ENCODE assay signal across 8 cellular contexts in the genomic region with DNA sequence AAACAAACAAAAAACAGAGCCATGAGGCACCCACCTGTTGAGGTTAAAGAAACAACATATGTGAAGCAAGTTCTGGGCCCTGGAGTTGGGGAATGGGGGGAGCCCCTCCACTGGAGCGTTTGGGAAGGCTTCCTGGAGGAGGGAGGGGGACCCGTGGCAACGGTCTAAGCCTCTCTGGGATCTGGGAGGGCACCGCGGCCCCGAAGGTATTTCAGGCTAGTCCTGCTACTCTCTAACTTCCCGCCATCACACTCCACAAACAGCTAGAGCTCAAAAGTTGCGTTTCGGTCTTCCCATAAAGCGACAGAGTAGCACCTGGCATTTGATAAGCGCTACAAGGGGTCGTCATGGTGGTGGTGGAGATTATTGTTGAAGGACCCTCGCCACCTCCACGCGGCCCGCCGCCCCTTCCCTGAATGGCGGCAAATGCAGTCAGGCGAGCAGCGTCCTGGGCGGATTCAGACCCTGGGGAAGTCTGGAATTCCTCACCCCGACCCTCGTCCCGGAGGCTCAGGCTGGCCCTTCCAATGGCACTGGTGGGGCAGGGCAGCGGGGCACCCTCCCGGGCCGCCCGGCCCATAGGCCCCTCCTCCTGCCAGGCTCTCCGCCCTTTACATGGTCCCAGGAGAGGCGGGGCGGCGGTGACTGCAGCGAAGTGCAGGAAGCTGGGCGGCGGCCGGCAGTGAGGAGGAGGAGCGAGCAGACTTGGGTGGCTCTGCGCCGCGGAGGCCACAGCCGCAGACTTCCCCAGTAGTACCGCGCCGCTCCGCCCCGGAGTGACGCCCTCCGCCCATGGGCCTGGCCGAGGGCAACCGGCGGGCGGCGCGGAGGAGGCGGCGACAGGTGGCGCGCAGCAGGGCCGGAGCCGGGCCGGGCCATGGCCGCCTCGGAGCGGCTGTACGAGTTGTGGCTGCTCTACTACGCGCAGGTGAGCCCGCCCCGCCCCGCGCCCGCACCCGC.
DNase-seq lines count a peak whose midpoint lies in the region; ATAC-seq and TF ChIP-seq lines count a peak whose summit lies in the region.

Gene NBEAL2 (plus strand): TSS at position 682 of the 960 bp plus-strand sequence. CDS start 196 bp downstream, at position 878.

- H3K4me3 ChIP-seq in BLaER1 (peak within 1 kb of the TSS; percentile 80), coronary artery (peak within 1 kb of the TSS; percentile 86)

- peaks cover 7% of the 10 kb centered on the region for H3K36me3 ChIP-seq in BLaER1

- H3K27ac ChIP-seq in BLaER1 (peak within 1 kb of the TSS; percentile 92), coronary artery (peak within 1 kb of the TSS; percentile 78 to 93)

- no peak for TF ChIP-seq CTCF in coronary artery (IDR thresholded peaks at IDR 0.05)

- peak; percentile 90 for DNase-seq in GM19240 (ENCODE audit: insufficient read length, low spot score)
- DNase-seq in NCI-H526 (lab: John Stamatoyannopoulos, UW), result peak; percentile 77 to 97
- peak; percentile 98 for DNase-seq in activated CD4-positive, alpha-beta T cell treated with anti-CD3 and anti-CD28 coated beads for 48 hours
- peak; percentile 95 for DNase-seq in coronary artery (ENCODE audit: low spot score)
- peak; percentile 98 for DNase-seq in left kidney (ENCODE audit: low read depth, low spot score)
- DNase-seq in stimulated activated CD4-positive, alpha-beta T cell treated with anti-CD3 and anti-CD28 coated beads, Interleukin-1b, Interleukin-23, amount 100 ng/mL, for 48 hours, result peak; percentile 97

- peaks cover 20% of the 10 kb centered on the region for H4K20me1 ChIP-seq in BLaER1

- peak; percentile 44 for ATAC-seq in HG03457 (IDR thresholded peaks at IDR 0.05; ENCODE audit: unreplicated experiment)

- no peaks in the 10 kb centered on the region for H3K9me3 ChIP-seq in BLaER1

- peak within 1 kb of the TSS; percentile 99 for H3K4me2 ChIP-seq in BLaER1

- peaks cover 83% of the 10 kb centered on the region for H3K4me1 ChIP-seq in BLaER1

- H3K27me3 ChIP-seq in BLaER1, result no peaks in the 10 kb centered on the region

- H3K9ac ChIP-seq in BLaER1, result peak within 1 kb of the TSS; percentile 88

Comparison
In these comparisons a context has a peak if more than half of its experiments do, and no peak if none do; other contexts are left out.
1. Peak in every context shown above with its lines: DNase-seq, ATAC-seq, H3K4me3 ChIP-seq and H3K27ac ChIP-seq.